In the genomic region with DNA sequence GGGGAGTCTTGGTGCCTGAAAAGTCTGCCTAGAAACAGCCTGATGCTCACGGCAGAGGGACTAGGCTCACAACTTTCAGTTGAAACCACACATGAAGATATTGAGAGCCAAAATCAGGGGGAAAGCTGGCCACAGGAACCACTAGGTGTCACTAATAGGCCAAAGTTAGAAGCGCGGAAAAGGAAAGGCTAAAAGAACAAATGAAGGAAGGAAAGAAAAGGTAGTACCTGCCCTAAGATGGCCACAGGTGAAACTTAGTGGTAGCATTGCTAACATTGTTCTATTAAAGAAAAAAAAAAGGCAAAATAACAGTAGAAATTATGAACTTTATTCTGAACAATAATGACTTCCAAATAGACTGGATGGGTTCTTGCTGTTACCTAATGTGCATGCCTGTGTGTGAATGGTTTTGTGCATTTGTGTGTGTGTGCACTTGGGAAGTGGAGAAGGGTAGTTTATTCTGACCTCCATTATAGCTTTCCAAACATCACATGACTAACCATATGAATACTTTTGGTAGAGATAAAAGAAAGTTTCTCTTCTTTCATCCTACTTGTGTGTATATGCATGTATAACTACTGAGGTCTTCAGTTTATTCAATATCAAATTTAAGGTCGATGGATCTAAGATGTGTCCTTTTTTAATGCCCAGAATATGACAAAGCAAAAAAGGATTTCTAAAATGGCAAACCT, we compare ENCODE assay signal across 8 cellular contexts. TPM values are rescaled to one million over a fixed set of nuclear protein-coding genes. Genes with fewer than 3 reads are reported as not detected.
DNase-seq lines count a peak whose midpoint lies in the region; ATAC-seq and TF ChIP-seq lines count a peak whose summit lies in the region.

No MANE protein-coding gene starts in this region.

- no peak overlapping the region for H3K27ac ChIP-seq in OCI-LY3 (ENCODE audit: low read length)

- H3K79me2 ChIP-seq in OCI-LY3 (ENCODE audit: low read length): no peaks in the 10 kb centered on the region

- TF ChIP-seq CTCF in OCI-LY3 (IDR thresholded peaks at IDR 0.05; ENCODE audit: low read depth, low read length): peak; percentile 83

- peaks cover 3% of the 10 kb centered on the region for H3K27me3 Mint-ChIP-seq in activated T-helper 2 cell treated with anti-CD3 and anti-CD28 coated beads, Interferon-gamma antibody, Interleukin-2, Interleukin-4, amounts not matched to agents 10 μg/mL and 5 μg/mL and 100 μg/mL, durations not matched to agents 14 hours and 24 hours and 36 hours (ENCODE audit: low read depth)

- H3K4me1 ChIP-seq in OCI-LY3 (ENCODE audit: low read length): peaks cover 36% of the 10 kb centered on the region

- H3K27me3 ChIP-seq in OCI-LY3 (ENCODE audit: low read depth, low read length): no peaks in the 10 kb centered on the region

- H2AFZ ChIP-seq in OCI-LY3 (ENCODE audit: low read depth, low read length): peak overlapping the region; percentile 96

- DNase-seq in DMS79 (lab: John Stamatoyannopoulos, UW) (peak; percentile 27), glomerular visceral epithelial cell (ENCODE audit: extremely low spot score) (peak; percentile 68), sciatic nerve (ENCODE audit: low spot score) (no peak)
- DNase-seq in activated T-helper 2 cell treated with anti-CD3 and anti-CD28 coated beads, Interferon-gamma antibody, Interleukin-2, Interleukin-4, amounts not matched to agents 10 μg/mL and 5 μg/mL and 100 μg/mL, durations not matched to agents 14 hours and 24 hours and 36 hours (ENCODE audit: low spot score): peak; percentile 33
- no peak for DNase-seq in NK-92 treated with Interleukin-12 subunit alpha and Interleukin-12 subunit beta, amount 100 ng/mL, for 24 hours (lab: John Stamatoyannopoulos, UW)

- peaks cover 29% of the 10 kb centered on the region for H3K4me1 Mint-ChIP-seq in activated T-helper 2 cell treated with anti-CD3 and anti-CD28 coated beads, Interferon-gamma antibody, Interleukin-2, Interleukin-4, amounts not matched to agents 10 μg/mL and 5 μg/mL and 100 μg/mL, durations not matched to agents 14 hours and 24 hours and 36 hours (ENCODE audit: low read depth)

- H3K9ac ChIP-seq in OCI-LY3 (ENCODE audit: low read length): peak overlapping the region; percentile 10; the same call in 1 of the 2 replicates

- H4K20me1 ChIP-seq in OCI-LY3 (ENCODE audit: insufficient read depth, low read length): no peaks in the 10 kb centered on the region

- H3K9me3 Mint-ChIP-seq in activated T-helper 2 cell treated with anti-CD3 and anti-CD28 coated beads, Interferon-gamma antibody, Interleukin-2, Interleukin-4, amounts not matched to agents 10 μg/mL and 5 μg/mL and 100 μg/mL, durations not matched to agents 14 hours and 24 hours and 36 hours: no peaks in the 10 kb centered on the region

- H3K4me2 ChIP-seq in OCI-LY3 (ENCODE audit: low read length): peak overlapping the region; percentile 61

- no peaks in the 10 kb centered on the region for H3K9me3 ChIP-seq in OCI-LY3 (ENCODE audit: insufficient read depth, low read length)

- 0 out of 2 replicates have a peak overlapping the region, but pooled peaks have one; percentile 12 for H3K4me3 ChIP-seq in OCI-LY3 (ENCODE audit: low read length)

- no peaks in the 10 kb centered on the region for H3K36me3 Mint-ChIP-seq in activated T-helper 2 cell treated with anti-CD3 and anti-CD28 coated beads, Interferon-gamma antibody, Interleukin-2, Interleukin-4, amounts not matched to agents 10 μg/mL and 5 μg/mL and 100 μg/mL, durations not matched to agents 14 hours and 24 hours and 36 hours (ENCODE audit: low read depth)

- intact Hi-C loops in activated T-helper 2 cell treated with anti-CD3 and anti-CD28 coated beads, Interferon-gamma antibody, Interleukin-2, Interleukin-4, amounts not matched to agents 10 μg/mL and 5 μg/mL and 100 μg/mL, durations not matched to agents 14 hours and 24 hours and 36 hours (cut with micrococcal nuclease): loop anchor here (1.0 to 10.0 kb wide), 8 partner anchors 22 to 1018 kb away; a partner anchor contains a TSS
- intact Hi-C loops in sciatic nerve (cut with DNase I): loop anchor here (5.0 to 10.0 kb wide), 3 partner anchors 90 to 1538 kb away; a partner anchor contains a TSS

- no peak overlapping the region for H3K4me3 Mint-ChIP-seq in activated T-helper 2 cell treated with anti-CD3 and anti-CD28 coated beads, Interferon-gamma antibody, Interleukin-2, Interleukin-4, amounts not matched to agents 10 μg/mL and 5 μg/mL and 100 μg/mL, durations not matched to agents 14 hours and 24 hours and 36 hours (ENCODE audit: low read depth)

- ATAC-seq in GM19397 (IDR thresholded peaks at IDR 0.05; ENCODE audit: unreplicated experiment): peak; percentile 30
- ATAC-seq in HG03457 (IDR thresholded peaks at IDR 0.05; ENCODE audit: unreplicated experiment): peak; percentile 28
- ATAC-seq in sciatic nerve: peak; percentile 8

- H3K27ac Mint-ChIP-seq in activated T-helper 2 cell treated with anti-CD3 and anti-CD28 coated beads, Interferon-gamma antibody, Interleukin-2, Interleukin-4, amounts not matched to agents 10 μg/mL and 5 μg/mL and 100 μg/mL, durations not matched to agents 14 hours and 24 hours and 36 hours: peak overlapping the region; percentile 6

- H3K36me3 ChIP-seq in OCI-LY3 (replicated peaks; ENCODE audit: low read depth, low read length): no peaks in the 10 kb centered on the region

RNA-seq across cellular contexts. Expression of a gene that starts 2.1 kb away (rescaled TPM):
- total RNA-seq in activated T-helper 2 cell treated with anti-CD3 and anti-CD28 coated beads, Interferon-gamma antibody, Interleukin-2, Interleukin-4, amounts not matched to agents 10 μg/mL and 5 μg/mL and 100 μg/mL, durations not matched to agents 14 hours and 24 hours and 36 hours: 0.94 and 2.9 TPM in 2 replicates
- total RNA-seq in sciatic nerve: 3.9 TPM

RNA-seq across cellular contexts. Expression of a gene that starts 24.6 kb away (rescaled TPM):
- total RNA-seq in activated T-helper 2 cell treated with anti-CD3 and anti-CD28 coated beads, Interferon-gamma antibody, Interleukin-2, Interleukin-4, amounts not matched to agents 10 μg/mL and 5 μg/mL and 100 μg/mL, durations not matched to agents 14 hours and 24 hours and 36 hours: 0.11 and 0.14 TPM in 2 replicates
- 0.49 TPM for total RNA-seq in sciatic nerve

RNA-seq across cellular contexts. Expression of a gene that starts 38.3 kb away (rescaled TPM):
- not detected in 2 replicates for total RNA-seq in activated T-helper 2 cell treated with anti-CD3 and anti-CD28 coated beads, Interferon-gamma antibody, Interleukin-2, Interleukin-4, amounts not matched to agents 10 μg/mL and 5 μg/mL and 100 μg/mL, durations not matched to agents 14 hours and 24 hours and 36 hours
- 1.6 TPM for total RNA-seq in sciatic nerve

Comparison
In these comparisons a context has a peak if more than half of its experiments do, and no peak if none do; other contexts are left out.
1. DNase-seq: peak in DMS79 (single experiment), activated T-helper 2 cell treated with anti-CD3 and anti-CD28 coated beads, Interferon-gamma antibody, Interleukin-2, Interleukin-4, amounts not matched to agents 10 μg/mL and 5 μg/mL and 100 μg/mL, durations not matched to agents 14 hours and 24 hours and 36 hours (single experiment) and glomerular visceral epithelial cell (single experiment); none in sciatic nerve (single experiment) and NK-92 treated with Interleukin-12 subunit alpha and Interleukin-12 subunit beta, amount 100 ng/mL, for 24 hours (single experiment).
2. Peak in every context shown above with its lines, with median percentiles within 50 percentile points of each other: ATAC-seq.